22 cellular contexts compared by ENCODE assay signal in genomic region chr5:165906879-165907278, GRCh38.
A peak's percentile ranks its signal among the peaks of the same experiment; 100 is the strongest.
DNase-seq lines count a peak whose midpoint lies in the region; ATAC-seq and TF ChIP-seq lines count a peak whose summit lies in the region.
"Had no signal": no experiment of that assay in that cellular context is flagged by ENCODE, and none has a peak within 500 bp of the region (broad histone marks: within the 10 kb centered on the region; RNA-seq: fewer than 3 reads in every experiment).

No MANE protein-coding gene starts in this region.

- H3F3A ChIP-seq in SK-N-SH (replicated peaks; ENCODE audit: insufficient read depth): no peaks in the 10 kb centered on the region

- H2AFZ ChIP-seq in SK-N-SH (ENCODE audit: low read depth): no peak overlapping the region

- H3K27me3 ChIP-seq in SK-N-SH (ENCODE audit: insufficient read depth): no peaks in the 10 kb centered on the region
- no peaks in the 10 kb centered on the region for H3K27me3 ChIP-seq in foreskin keratinocyte
- H3K27me3 ChIP-seq: BE2C; BLaER1 treated with 17β-estradiol and CSF1 and Interleukin-3, amounts not matched to agents 10 nM and 100 nM had no signal

- no peak overlapping the region for H3K4me2 ChIP-seq in SK-N-SH
- H3K4me2 ChIP-seq: A549; BLaER1 treated with 17β-estradiol and CSF1 and Interleukin-3, amounts not matched to agents 10 nM and 100 nM had no signal

- no peak for TF ChIP-seq RAD21 in SK-N-SH (IDR thresholded peaks at IDR 0.05; ENCODE audit: low read length)

- H3K4me1 ChIP-seq in SK-N-SH (ENCODE audit: control insufficient read depth in 1 of 2, insufficient read depth in 2 of 2, low read depth in 1 of 2, low read length in 1 of 2): no peaks in the 10 kb centered on the region
- H3K4me1 ChIP-seq in foreskin keratinocyte: no peaks in the 10 kb centered on the region
- H3K4me1 ChIP-seq: A549; BE2C; BLaER1 treated with 17β-estradiol and CSF1 and Interleukin-3, amounts not matched to agents 10 nM and 100 nM; HAP-1 had no signal

- DNase-seq in SK-N-SH (no peak), NCI-H226 (peak; percentile 69), foreskin keratinocyte (peak; percentile 2 to 6), NCI-H1417 (lab: John Stamatoyannopoulos, UW) (no peak), posterior cingulate gyrus (no peak)
- DNase-seq: ACHN; AML-193; BE2C; CD4-positive, alpha-beta T cell; CD8-positive, alpha-beta memory T cell; DMS 273 treated with DMSO at 0.1 percent for 48 hours; DMS79; EL; GDM1; GOT3 had no signal

- no peak overlapping the region for H3K9ac ChIP-seq in SK-N-SH
- H3K9ac ChIP-seq: BLaER1 treated with 17β-estradiol and CSF1 and Interleukin-3, amounts not matched to agents 10 nM and 100 nM had no signal

- POLR2A ChIA-PET in SK-N-SH (lab: Yijun Ruan, JAX): no interaction called here

- ATAC-seq in SK-N-SH treated with all-trans-retinoic acid at 6 μM for 48 hours (no peak), foreskin keratinocyte (no peak), GM21360 (IDR thresholded peaks at IDR 0.05; ENCODE audit: unreplicated experiment) (no peak)
- ATAC-seq: A549, GM12878 had no signal

- no peak overlapping the region for H3K4me3 ChIP-seq in SK-N-SH (ENCODE audit: low read depth in 2 of 2, low read length in 1 of 2)
- H3K4me3 ChIP-seq: A549; BLaER1 treated with 17β-estradiol and CSF1 and Interleukin-3, amounts not matched to agents 10 nM and 100 nM; GM12878; HAP-1 had no signal

- CTCF ChIA-PET in SK-N-SH (lab: Yijun Ruan, JAX): no interaction called here

- TF ChIP-seq CTCF in SK-N-SH (IDR thresholded peaks at IDR 0.05) (no peak), foreskin keratinocyte (conservative IDR thresholded peaks at IDR 0.05) (no peak)

- no peaks in the 10 kb centered on the region for H3K9me2 ChIP-seq in SK-N-SH

- intact Hi-C loops in posterior cingulate gyrus (cut with DNase I): no loop called here

- no peak for TF ChIP-seq EP300 in SK-N-SH (IDR thresholded peaks at IDR 0.05; ENCODE audit: borderline replicate concordance in 1 of 2, low read depth in 1 of 2, low read length in 1 of 2)

- H4K20me1 ChIP-seq in SK-N-SH (ENCODE audit: insufficient read depth): no peaks in the 10 kb centered on the region
- H4K20me1 ChIP-seq: BLaER1 treated with 17β-estradiol and CSF1 and Interleukin-3, amounts not matched to agents 10 nM and 100 nM had no signal

- no peaks in the 10 kb centered on the region for H3K36me3 ChIP-seq in SK-N-SH (replicated peaks in 1 of 2; ENCODE audit: control insufficient read depth in 1 of 2, insufficient read depth in 2 of 2, low read length in 1 of 2)
- H3K36me3 ChIP-seq: BE2C; BLaER1 treated with 17β-estradiol and CSF1 and Interleukin-3, amounts not matched to agents 10 nM and 100 nM; HAP-1 had no signal

- no peaks in the 10 kb centered on the region for H3K79me2 ChIP-seq in SK-N-SH (ENCODE audit: insufficient read depth)

- H3K27ac ChIP-seq in SK-N-SH (ENCODE audit: low read depth in 2 of 2, low read length in 1 of 2) (no peak overlapping the region), foreskin keratinocyte (no peak overlapping the region)
- H3K27ac ChIP-seq: 22Rv1; A549; BLaER1 treated with 17β-estradiol and CSF1 and Interleukin-3, amounts not matched to agents 10 nM and 100 nM had no signal

- no peaks in the 10 kb centered on the region for H3K9me3 ChIP-seq in SK-N-SH
- H3K9me3 ChIP-seq: A549, BE2C, HAP-1 had no signal

TF ChIP-seq in SK-N-SH treated with all-trans-retinoic acid at 6 μM for 48 hours, 23 proteins besides CTCF, POLR2A, EP300 and RAD21 (continues in another document):
- no peak for TF ChIP-seq POU6F1 (CRISPR knock-in tag; IDR thresholded peaks at IDR 0.05; ENCODE audit: borderline replicate concordance, low read depth)
- TF ChIP-seq ZNF565 (CRISPR knock-in tag; conservative IDR thresholded peaks at IDR 0.05; ENCODE audit: low read depth): no peak
- TF ChIP-seq CSDC2 (CRISPR knock-in tag; IDR thresholded peaks at IDR 0.05): no peak
- no peak for TF ChIP-seq PPARA (CRISPR knock-in tag; IDR thresholded peaks at IDR 0.05; ENCODE audit: borderline replicate concordance)
- peak; percentile 94 for TF ChIP-seq ISL1 (CRISPR knock-in tag; IDR thresholded peaks at IDR 0.05)
- TF ChIP-seq TCF4 (CRISPR knock-in tag; IDR thresholded peaks at IDR 0.05; ENCODE audit: borderline replicate concordance): no peak
- no peak for TF ChIP-seq ZC3H10 (CRISPR knock-in tag; IDR thresholded peaks at IDR 0.05)
- TF ChIP-seq ZNF70 (CRISPR knock-in tag; IDR thresholded peaks at IDR 0.05): no peak
- no peak for TF ChIP-seq OSR1 (CRISPR knock-in tag; IDR thresholded peaks at IDR 0.05)
- peak; percentile 34; the same call in 1 of the 2 replicates for TF ChIP-seq ZFP3 (CRISPR knock-in tag; IDR thresholded peaks at IDR 0.05)
- TF ChIP-seq CSRNP3 (CRISPR knock-in tag; IDR thresholded peaks at IDR 0.05): no peak

TF ChIP-seq in SK-N-SH, 30 proteins besides CTCF, POLR2A, EP300 and RAD21:
- TF ChIP-seq MEF2A (IDR thresholded peaks at IDR 0.05; ENCODE audit: borderline replicate concordance, low read depth) (no peak), GABPA (IDR thresholded peaks at IDR 0.05; ENCODE audit: low read depth) (no peak), ZBTB33 (IDR thresholded peaks at IDR 0.05; ENCODE audit: borderline replicate concordance, low read depth) (no peak), REST (IDR thresholded peaks at IDR 0.05; ENCODE audit: low read depth, low read length) (no peak), ELF1 (IDR thresholded peaks at IDR 0.05) (no peak), MXI1 (IDR thresholded peaks at IDR 0.05; ENCODE audit: low read depth, low read length) (no peak), RFX5 (IDR thresholded peaks at IDR 0.05; ENCODE audit: low read length) (no peak), SIN3A (IDR thresholded peaks at IDR 0.05; ENCODE audit: borderline replicate concordance, low read depth, low read length) (no peak), TCF12 (IDR thresholded peaks at IDR 0.05) (no peak), GATA2 (CRISPR knock-in tag; IDR thresholded peaks at IDR 0.05) (no peak), EZH2phosphoT487 (IDR thresholded peaks at IDR 0.05; ENCODE audit: borderline replicate concordance, low read depth) (no peak), FOXM1 (IDR thresholded peaks at IDR 0.05; ENCODE audit: low read depth) (no peak), MAX (IDR thresholded peaks at IDR 0.05; ENCODE audit: low read depth) (no peak), POLR2AphosphoS5 (IDR thresholded peaks at IDR 0.05; ENCODE audit: low read depth, low read length) (no peak), FOSL2 (IDR thresholded peaks at IDR 0.05; ENCODE audit: borderline replicate concordance, low read depth) (no peak), TEAD4 (IDR thresholded peaks at IDR 0.05; ENCODE audit: borderline replicate concordance, insufficient read depth) (no peak), CHD2 (IDR thresholded peaks at IDR 0.05; ENCODE audit: low read length, partially characterized antibody) (no peak), SMC3 (IDR thresholded peaks at IDR 0.05; ENCODE audit: low read depth, low read length) (no peak), FOXJ3 (CRISPR knock-in tag; IDR thresholded peaks at IDR 0.05) (no peak)

Comparison
In these comparisons a context has a peak if more than half of its experiments do, and no peak if none do; other contexts are left out.
1. DNase-seq: peak in NCI-H226 (single experiment) and foreskin keratinocyte (2 of 2); none in SK-N-SH (single experiment), NCI-H1417 (0 of 3) and posterior cingulate gyrus (0 of 10).